Comparison of ENCODE assay signal across 24 cellular contexts in the genomic region with DNA sequence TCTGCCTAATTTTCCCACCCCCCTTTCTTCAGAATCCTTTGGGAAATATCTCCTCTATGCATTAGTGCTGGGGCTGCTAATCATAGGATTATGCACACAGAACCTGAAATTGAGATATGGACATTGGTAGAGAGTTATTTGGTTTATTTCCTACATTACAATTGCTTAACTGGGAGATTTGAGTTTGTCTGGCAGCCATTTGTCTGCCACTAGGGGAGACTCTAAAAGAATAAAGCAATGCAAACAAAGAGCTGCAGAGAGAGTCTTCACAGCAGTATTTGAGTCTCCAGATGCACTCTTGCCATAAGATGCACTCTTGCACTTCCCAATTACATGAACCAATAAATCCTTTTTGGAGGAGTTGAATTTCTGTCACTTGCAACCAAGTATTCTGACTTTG. TPM values are rescaled to one million over a fixed set of nuclear protein-coding genes. Genes with fewer than 3 reads are reported as not detected.
DNase-seq lines count a peak whose midpoint lies in the region; ATAC-seq, FAIRE-seq and TF ChIP-seq lines count a peak whose summit lies in the region.
"Had no signal": no experiment of that assay in that cellular context is flagged by ENCODE, and none has a peak within 500 bp of the region (broad histone marks: within the 10 kb centered on the region; RNA-seq: fewer than 3 reads in every experiment).

No MANE protein-coding gene starts in this region.

- no peak for TF ChIP-seq EP300 in H1 (IDR thresholded peaks at IDR 0.05; ENCODE audit: borderline replicate concordance in 1 of 2, low read depth in 2 of 2, low read length in 2 of 2)

- no peak overlapping the region for H2BK12ac ChIP-seq in H1 (ENCODE audit: low read depth, low read length)

- no peak overlapping the region for H3K56ac ChIP-seq in H1 (replicated peaks; ENCODE audit: insufficient read length, low read depth, low read length)

- no peak for TF ChIP-seq POLR2A in H1 (IDR thresholded peaks at IDR 0.05; ENCODE audit: control extremely low read depth in 1 of 2, low read depth in 2 of 2, low read length in 2 of 2)
- no peak for TF ChIP-seq POLR2A in right lobe of liver (IDR thresholded peaks at IDR 0.05)

- H2BK20ac ChIP-seq in H1 (ENCODE audit: low read length): no peak overlapping the region

- H3K27ac ChIP-seq in H1 (ENCODE audit: low read depth, low read length) (no peak overlapping the region), right lobe of liver (no peak overlapping the region)
- H3K27ac ChIP-seq: 22Rv1, ascending aorta, heart right ventricle, lower lobe of right lung, parathyroid adenoma had no signal

- H3K4me1 ChIP-seq in H1 (replicated peaks in 1 of 4; ENCODE audit: control insufficient read depth in 3 of 4, insufficient read depth in 4 of 4, low read length in 3 of 4): no peaks in the 10 kb centered on the region; a peak in 1 of 7 replicates
- H3K4me1 ChIP-seq in right lobe of liver: no peaks in the 10 kb centered on the region
- H3K4me1 ChIP-seq: ascending aorta, heart right ventricle, lower lobe of right lung, parathyroid adenoma had no signal

- H2AK5ac ChIP-seq in H1 (ENCODE audit: low read depth, low read length): no peak overlapping the region

- DNase-seq in DMS53 (lab: John Stamatoyannopoulos, UW) (peak; percentile 1), DMS53 treated with DMSO at 0.1 percent for 48 hours (lab: John Stamatoyannopoulos, UW; ENCODE audit: unreplicated experiment) (no peak), NAMALWA (ENCODE audit: low spot score) (peak; percentile 9), H1 (ENCODE audit: low read depth in 1 of 2, low spot score in 2 of 2) (no peak), progenitor cell of endocrine pancreas (ENCODE audit: low spot score, unreplicated experiment) (no peak), right lobe of liver (no peak), ureter (ENCODE audit: low spot score) (no peak)
- DNase-seq in activated CD8-positive, alpha-beta memory T cell treated with anti-CD3 and anti-CD28 coated beads, Interleukin-2, amount 50 U/mL, for 4 hours: no peak
- DNase-seq: activated CD4-positive, alpha-beta T cell treated with anti-CD3 and anti-CD28 coated beads, Interleukin-2, amount 10 ng/mL, durations not matched to agents 7 days and 5 days; activated naive CD4-positive, alpha-beta T cell; heart right ventricle; lower lobe of right lung; MV-4-11; NCI-H2081; NCI-H526 treated with DMSO at 0.1 percent for 48 hours; small intestine; stimulated activated CD4-positive, alpha-beta T cell treated with anti-CD3 and anti-CD28 coated beads, Interleukin-4, amount 100 ng/mL, for 4 hours; stimulated activated CD8-positive, alpha-beta memory T cell treated with anti-CD3 and anti-CD28 coated beads, Interleukin-4, amount 100 ng/mL, for 48 hours; substantia nigra had no signal

- no peak overlapping the region for H4K5ac ChIP-seq in H1 (ENCODE audit: insufficient read length, low read depth, low read length)

- no peak overlapping the region for H3K4ac ChIP-seq in H1 (replicated peaks; ENCODE audit: insufficient read length, low read depth, low read length)

- H3K36me3 Mint-ChIP-seq in progenitor cell of endocrine pancreas (ENCODE audit: insufficient read depth): peaks cover 2% of the 10 kb centered on the region

- H3K79me2 ChIP-seq in H1 (ENCODE audit: control insufficient read depth in 1 of 2, insufficient read depth in 2 of 2, low read length in 2 of 2): no peaks in the 10 kb centered on the region
- H3K79me2 ChIP-seq: parathyroid adenoma had no signal

- no peak overlapping the region for H3K4me3 ChIP-seq in H1 (ENCODE audit: extremely low read depth in 1 of 4, insufficient read depth in 2 of 4, low read depth in 3 of 4, low read length in 4 of 4)
- H3K4me3 ChIP-seq in right lobe of liver: no peak overlapping the region
- H3K4me3 ChIP-seq: ascending aorta, heart right ventricle, lower lobe of right lung had no signal

- H3K36me3 ChIP-seq in H1 (ENCODE audit: control insufficient read depth in 2 of 4, insufficient read depth in 4 of 4, low read length in 3 of 4) (no peaks in the 10 kb centered on the region), right lobe of liver (no peaks in the 10 kb centered on the region)
- H3K36me3 ChIP-seq: ascending aorta, heart right ventricle, lower lobe of right lung had no signal

- no peaks in the 10 kb centered on the region for H3K79me1 ChIP-seq in H1 (ENCODE audit: low read depth, low read length)

- intact Hi-C loops in right lobe of liver (cut with DNase I): no loop called here

- no peak overlapping the region for H3K4me3 Mint-ChIP-seq in progenitor cell of endocrine pancreas (ENCODE audit: low read depth)
- H3K4me3 Mint-ChIP-seq: activated CD4-positive, alpha-beta T cell treated with anti-CD3 and anti-CD28 coated beads, Interleukin-2, amount 10 ng/mL, durations not matched to agents 7 days and 5 days had no signal

- no peak overlapping the region for H3K9ac ChIP-seq in H1 (replicated peaks in 1 of 4; ENCODE audit: extremely low read depth in 1 of 4, low read depth in 3 of 4, low read length in 3 of 4)
- H3K9ac ChIP-seq: parathyroid adenoma had no signal

- H3K27ac Mint-ChIP-seq in progenitor cell of endocrine pancreas: no peak overlapping the region
- H3K27ac Mint-ChIP-seq: activated CD4-positive, alpha-beta T cell treated with anti-CD3 and anti-CD28 coated beads, Interleukin-2, amount 10 ng/mL, durations not matched to agents 7 days and 5 days had no signal

- peaks cover 16% of the 10 kb centered on the region for H3K9me3 Mint-ChIP-seq in progenitor cell of endocrine pancreas (ENCODE audit: low read depth)

- H3K27me3 ChIP-seq in H1 (replicated peaks in 1 of 4; ENCODE audit: control insufficient read depth in 3 of 4, extremely low read depth in 1 of 4, insufficient read depth in 3 of 4, low read length in 3 of 4): no peaks in the 10 kb centered on the region
- no peaks in the 10 kb centered on the region for H3K27me3 ChIP-seq in right lobe of liver
- H3K27me3 ChIP-seq: ascending aorta, heart right ventricle had no signal

- H3K27me3 Mint-ChIP-seq in progenitor cell of endocrine pancreas: no peaks in the 10 kb centered on the region

- peak overlapping the region; percentile 56; the same call in 1 of the 2 replicates for H2AFZ ChIP-seq in H1 (ENCODE audit: low read length)
- H2AFZ ChIP-seq: parathyroid adenoma had no signal

- H2BK15ac ChIP-seq in H1 (ENCODE audit: low read length): no peak overlapping the region

- no peak overlapping the region for H4K8ac ChIP-seq in H1 (ENCODE audit: extremely low read depth, insufficient read depth, low read length)

- TF ChIP-seq CTCF in H1 (IDR thresholded peaks at IDR 0.05; ENCODE audit: control extremely low read depth in 1 of 3, insufficient read depth in 1 of 3, low read depth in 1 of 3, low read length in 3 of 3): peak in 1 of 3 experiments; percentile 25; a peak in 1 of 4 replicates
- TF ChIP-seq CTCF in progenitor cell of endocrine pancreas (IDR thresholded peaks at IDR 0.05; ENCODE audit: unreplicated experiment): peak; percentile 10
- no peak for TF ChIP-seq CTCF in right lobe of liver (IDR thresholded peaks at IDR 0.05)

- H2BK5ac ChIP-seq in H1 (ENCODE audit: low read depth, low read length): no peak overlapping the region

- ATAC-seq in right lobe of liver: no peak
- ATAC-seq: heart right ventricle, lower lobe of right lung, SK-N-SH treated with all-trans-retinoic acid at 6 μM for 48 hours had no signal

- H3K23me2 ChIP-seq in H1 (ENCODE audit: low read depth, low read length): no peaks in the 10 kb centered on the region

- H4K20me1 ChIP-seq in H1 (replicated peaks in 1 of 2; ENCODE audit: control insufficient read depth in 1 of 2, insufficient read depth in 2 of 2, low read length in 2 of 2): no peaks in the 10 kb centered on the region

- no peak overlapping the region for H3K4me2 ChIP-seq in H1 (ENCODE audit: insufficient read depth in 1 of 2, low read depth in 2 of 2, low read length in 2 of 2)

- CTCF ChIA-PET in H1 (lab: Charles Lee; ENCODE audit: partially characterized antibody): interaction anchor here (0.8 to 1.6 kb wide), 8 partner anchors 9 to 186 kb away, joined by 3 to 6 read pairs (median 4); no protein-coding TSS in a partner anchor

- no peak overlapping the region for H3K14ac ChIP-seq in H1 (ENCODE audit: insufficient read length)

- no peak overlapping the region for H2BK120ac ChIP-seq in H1 (replicated peaks; ENCODE audit: low read depth, low read length)

- H4K91ac ChIP-seq in H1 (replicated peaks; ENCODE audit: insufficient read length, low read length): no peak overlapping the region

- no peaks in the 10 kb centered on the region for H3K9me3 ChIP-seq in H1 (ENCODE audit: insufficient read depth in 2 of 2, low read depth in 1 of 2, low read length in 1 of 2)
- H3K9me3 ChIP-seq in right lobe of liver: no peaks in the 10 kb centered on the region
- H3K9me3 ChIP-seq: ascending aorta, lower lobe of right lung had no signal

- TF ChIP-seq RAD21 in H1 (IDR thresholded peaks at IDR 0.05 in 1 of 2, conservative IDR thresholded peaks at IDR 0.05 in 1 of 2; ENCODE audit: low read depth in 2 of 2, low read length in 2 of 2): 0 out of 4 replicates have a peak, but pooled peaks of 1 of the 2 experiments have one; percentile 4

- H3K23ac ChIP-seq in H1 (ENCODE audit: insufficient read length): no peak overlapping the region

- no peaks in the 10 kb centered on the region for H3K4me1 Mint-ChIP-seq in progenitor cell of endocrine pancreas (ENCODE audit: low read depth)
- H3K4me1 Mint-ChIP-seq: activated CD4-positive, alpha-beta T cell treated with anti-CD3 and anti-CD28 coated beads, Interleukin-2, amount 10 ng/mL, durations not matched to agents 7 days and 5 days had no signal

- peak; percentile 19 for FAIRE-seq in H1 (lab: Jason Lieb, UNC)
- FAIRE-seq: RCC 7860, small intestine had no signal

- POLR2A ChIA-PET in H1 (lab: Charles Lee; ENCODE audit: partially characterized antibody): interaction anchor here (0.7 to 0.8 kb wide), 2 partner anchors 86 to 169 kb away, joined by 3 read pairs; a partner anchor contains a TSS

- no peak overlapping the region for H3K18ac ChIP-seq in H1 (ENCODE audit: extremely low read depth, low read length)

RNA-seq across cellular contexts. Expression of a gene that starts 12.0 kb away (rescaled TPM):
- 34.3 and 35.5 TPM in 2 replicates for total RNA-seq in H1 (2021; fragmentation: NEBNext Ultra II Directional; extraction: Animal tissue kit (Norgen Biotek cat#: 25700))
- polyA plus RNA-seq in H1 (2011; rRNA removed): 28.4 and 31.8 TPM in 2 replicates
- polyA plus RNA-seq in H1 (2011; cell fraction: cytosol; rRNA removed): 24.1 TPM
- polyA plus RNA-seq in H1 (2011; cell fraction: nucleus; rRNA removed): 28.7 TPM
- 14.2 to 19.8 TPM (median 16.8 TPM) in 4 replicates for polyA plus RNA-seq in H1 (2012, experiment 1 of 2)
- 1.5 TPM for polyA plus RNA-seq in H1 (2012, experiment 2 of 2)
- polyA plus RNA-seq in H1 (2013, experiment 1 of 2): 39.8 TPM
- polyA plus RNA-seq in H1 (2013, experiment 2 of 2): 47.5 TPM
- 65.7 and 108 TPM in 2 replicates for polyA minus RNA-seq in H1 (2011; rRNA and poly(A)+ RNA removed)
- 19.4 TPM for polyA minus RNA-seq in H1 (2011; cell fraction: cytosol; rRNA and poly(A)+ RNA removed)
- polyA minus RNA-seq in H1 (2011; cell fraction: nucleus; rRNA and poly(A)+ RNA removed): 169 TPM
- 78.0 and 85.2 TPM in 2 replicates for total RNA-seq in progenitor cell of endocrine pancreas
- total RNA-seq in right lobe of liver: 10 to 100 TPM; 14.2 to 36.4 (median 17.8) TPM
- 47.4 TPM for total RNA-seq in ureter

Comparison
In these comparisons a context has a peak if more than half of its experiments do, and no peak if none do; other contexts are left out.
1. DNase-seq: peak in DMS53 (single experiment) and NAMALWA (single experiment); none in DMS53 treated with DMSO at 0.1 percent for 48 hours (single experiment), H1 (0 of 2), progenitor cell of endocrine pancreas (single experiment), right lobe of liver (0 of 3), activated CD8-positive, alpha-beta memory T cell treated with anti-CD3 and anti-CD28 coated beads, Interleukin-2, amount 50 U/mL, for 4 hours (single experiment) and ureter (single experiment).